8 cellular contexts compared by ENCODE assay signal in genomic region chr7:140673063-140673769, GRCh38. TPM values are rescaled to one million over a fixed set of nuclear protein-coding genes. Genes with fewer than 3 reads are reported as not detected.
DNase-seq lines count a peak whose midpoint lies in the region; ATAC-seq and TF ChIP-seq lines count a peak whose summit lies in the region.

No MANE protein-coding gene starts in this region.

- peaks cover 15% of the 10 kb centered on the region for H3K36me3 Mint-ChIP-seq in Caco-2 (ENCODE audit: insufficient read depth, unreplicated experiment)
- peaks cover 18% of the 10 kb centered on the region for H3K36me3 Mint-ChIP-seq in T-helper 2 cell treated with Interferon-gamma antibody and Interleukin-4, amounts not matched to agents 5 μg/mL and 100 μg/mL, for 36 hours (ENCODE audit: low read depth)

- peak; percentile 68 to 72 for DNase-seq in Caco-2
- DNase-seq in HT-29 (ENCODE audit: low spot score) = peak; percentile 88
- no peak for DNase-seq in T-helper 2 cell treated with Interferon-gamma antibody and Interleukin-4, amounts not matched to agents 5 μg/mL and 100 μg/mL, for 36 hours (ENCODE audit: low spot score)
- DNase-seq in body of pancreas = peak; percentile 63 to 78 (median 76)
- no peak for DNase-seq in kidney epithelial cell (ENCODE audit: low read depth)
- peak; percentile 9 to 11 for DNase-seq in stimulated activated CD4-positive, alpha-beta T cell treated with anti-CD3 and anti-CD28 coated beads, Interleukin-1b, Interleukin-23, amount 100 ng/mL, for 1 hour (ENCODE audit: low read depth in 2 of 2)
- DNase-seq in NOMO-1 (lab: John Stamatoyannopoulos, UW; ENCODE audit: unreplicated experiment in 2 of 2) = no peak

- H3K4me3 ChIP-seq in Caco-2 (ENCODE audit: low read depth, low read length) (peak overlapping the region; percentile 86), body of pancreas (peak overlapping the region; percentile 1 to 28), kidney epithelial cell (ENCODE audit: low read depth, low read length) (peak overlapping the region; percentile 47)

- TF ChIP-seq CTCF in Caco-2 (IDR thresholded peaks at IDR 0.05; ENCODE audit: insufficient read depth in 1 of 2, low read depth in 1 of 2, low read length in 1 of 2, severe bottlenecking in 1 of 2, unreplicated experiment in 1 of 2) (no peak), body of pancreas (IDR thresholded peaks at IDR 0.05) (no peak), kidney epithelial cell (IDR thresholded peaks at IDR 0.05; ENCODE audit: insufficient read depth, low read length, poor library complexity, severe bottlenecking) (no peak)

- H3K27ac Mint-ChIP-seq in Caco-2 (ENCODE audit: unreplicated experiment) = peak overlapping the region; percentile 31
- peak overlapping the region; percentile 91 for H3K27ac Mint-ChIP-seq in T-helper 2 cell treated with Interferon-gamma antibody and Interleukin-4, amounts not matched to agents 5 μg/mL and 100 μg/mL, for 36 hours

- POLR2A ChIA-PET in Caco-2 (lab: Charles Lee) = no interaction called here

- intact Hi-C loops in Caco-2 (cut with micrococcal nuclease; ENCODE audit: unreplicated experiment) = loop anchor here (2.0 kb wide), 1 partner anchor 24 kb away; the partner anchor contains the start of gene NDUFB2
- intact Hi-C loops in body of pancreas (cut with DNase I) = no loop called here

- H3K27ac ChIP-seq in body of pancreas = peak overlapping the region; percentile 64 to 89 (median 81)

- CTCF ChIA-PET in Caco-2 (lab: Charles Lee) = interaction anchor here (0.6 to 0.7 kb wide), 3 partner anchors 17 to 410 kb away, joined by 3 to 5 read pairs (median 4); partner anchors contain the start of gene NDUFB2

- peak; percentile 34 to 69 (median 65) for TF ChIP-seq POLR2A in body of pancreas (IDR thresholded peaks at IDR 0.05)

- H3K9me3 ChIP-seq in Caco-2 (no peaks in the 10 kb centered on the region), body of pancreas (no peaks in the 10 kb centered on the region)

- H3K27me3 Mint-ChIP-seq in Caco-2 (ENCODE audit: insufficient read depth, unreplicated experiment) = no peaks in the 10 kb centered on the region
- H3K27me3 Mint-ChIP-seq in T-helper 2 cell treated with Interferon-gamma antibody and Interleukin-4, amounts not matched to agents 5 μg/mL and 100 μg/mL, for 36 hours (ENCODE audit: low read depth) = peaks cover 5% of the 10 kb centered on the region

- no peaks in the 10 kb centered on the region for H3K9me3 Mint-ChIP-seq in Caco-2 (ENCODE audit: unreplicated experiment)
- no peaks in the 10 kb centered on the region for H3K9me3 Mint-ChIP-seq in T-helper 2 cell treated with Interferon-gamma antibody and Interleukin-4, amounts not matched to agents 5 μg/mL and 100 μg/mL, for 36 hours

- peak overlapping the region; percentile 81 for H3K4me3 Mint-ChIP-seq in Caco-2 (ENCODE audit: unreplicated experiment)
- H3K4me3 Mint-ChIP-seq in T-helper 2 cell treated with Interferon-gamma antibody and Interleukin-4, amounts not matched to agents 5 μg/mL and 100 μg/mL, for 36 hours = peak overlapping the region; percentile 88

- WGBS in body of pancreas, 2 donors = 0% methylated on average over 1 to 64 of the region's 72 CpGs

- peaks cover 6% of the 10 kb centered on the region for H3K4me1 Mint-ChIP-seq in Caco-2 (ENCODE audit: low read depth, unreplicated experiment)
- peaks cover 31% of the 10 kb centered on the region for H3K4me1 Mint-ChIP-seq in T-helper 2 cell treated with Interferon-gamma antibody and Interleukin-4, amounts not matched to agents 5 μg/mL and 100 μg/mL, for 36 hours (ENCODE audit: low read depth)

- no TSS peak for BruUV-seq in Caco-2 (replicated peaks; lab: Mats Ljungman, UMichigan)

- no peaks in the 10 kb centered on the region for H3K36me3 ChIP-seq in Caco-2 (ENCODE audit: control insufficient read depth, insufficient read depth, low read length)
- H3K36me3 ChIP-seq in body of pancreas (replicated peaks in 1 of 2; ENCODE audit: insufficient read depth in 1 of 2, low read depth in 2 of 2) = no peaks in the 10 kb centered on the region
- H3K36me3 ChIP-seq in kidney epithelial cell (ENCODE audit: control insufficient read depth, insufficient read depth, low read length) = peaks cover 1% of the 10 kb centered on the region

- H3K27me3 ChIP-seq in Caco-2 (replicated peaks; ENCODE audit: control insufficient read depth, insufficient read depth, low read length) (no peaks in the 10 kb centered on the region), body of pancreas (no peaks in the 10 kb centered on the region), kidney epithelial cell (ENCODE audit: control insufficient read depth, insufficient read depth, low read length) (no peaks in the 10 kb centered on the region)

- ATAC-seq in GM19455 (IDR thresholded peaks at IDR 0.05; ENCODE audit: unreplicated experiment) = peak; percentile 50
- ATAC-seq in body of pancreas = peak; percentile 72

- H3K4me1 ChIP-seq in Caco-2 = 0 out of 2 replicates have a peak, but pooled peaks cover 3% of the 10 kb centered on the region
- peaks cover 25% of the 10 kb centered on the region for H3K4me1 ChIP-seq in body of pancreas

RNA-seq across cellular contexts. Expression of gene ADCK2, which starts 0.5 kb away (rescaled TPM):
- 17.7 and 21.4 TPM in 2 replicates for total RNA-seq in Caco-2 (2022)
- total RNA-seq in HT-29 (2014; rRNA removed; shearing (Covaris generic)) = 37.3 and 43.5 TPM in 2 replicates
- 10 to 100 TPM; 16.1 to 21.1 TPM for total RNA-seq in body of pancreas
- 40.3 and 40.9 TPM in 2 replicates for total RNA-seq in kidney epithelial cell

RNA-seq across cellular contexts. Expression of gene NDUFB2, which starts 23.3 kb away (rescaled TPM):
- total RNA-seq in Caco-2 (2022) (166 and 188 TPM in 2 replicates), body of pancreas (100 to 1,000 TPM in 1 of 2 donors, 10 to 100 TPM in 1; 61.0 to 140 TPM), kidney epithelial cell (213 and 221 TPM in 2 replicates)
- 328 and 378 TPM in 2 replicates for total RNA-seq in HT-29 (2014; rRNA removed; shearing (Covaris generic))

RNA-seq across cellular contexts. Expression of gene DENND2A, which starts 32.6 kb away (rescaled TPM):
- total RNA-seq in Caco-2 (2022) = 0.67 and 0.95 TPM in 2 replicates
- not detected in 2 replicates for total RNA-seq in HT-29 (2014; rRNA removed; shearing (Covaris generic))
- 1 to 10 TPM; 2.6 to 7.3 TPM for total RNA-seq in body of pancreas
- 11.2 and 14.8 TPM in 2 replicates for total RNA-seq in kidney epithelial cell

Comparison
In these comparisons a context has a peak if more than half of its experiments do, and no peak if none do; other contexts are left out.
1. DNase-seq: peak in Caco-2 (2 of 2), HT-29 (single experiment), body of pancreas (4 of 4) and stimulated activated CD4-positive, alpha-beta T cell treated with anti-CD3 and anti-CD28 coated beads, Interleukin-1b, Interleukin-23, amount 100 ng/mL, for 1 hour (2 of 2); none in T-helper 2 cell treated with Interferon-gamma antibody and Interleukin-4, amounts not matched to agents 5 μg/mL and 100 μg/mL, for 36 hours (single experiment), kidney epithelial cell (single experiment) and NOMO-1 (0 of 2).
2. H3K4me3 ChIP-seq: peak in every context shown above with its lines; median percentile 86 in Caco-2; 47 in kidney epithelial cell; 14 in body of pancreas.